ENCODE assay signal across 13 cellular contexts in genomic region chr7:12712236-12712635, GRCh38. TPM values are rescaled to one million over a fixed set of nuclear protein-coding genes. Genes with fewer than 3 reads are reported as not detected.
A peak's percentile ranks its signal among the peaks of the same experiment; 100 is the strongest.
DNase-seq lines count a peak whose midpoint lies in the region; ATAC-seq, FAIRE-seq and TF ChIP-seq lines count a peak whose summit lies in the region.
"Had no signal": no experiment of that assay in that cellular context is flagged by ENCODE, and none has a peak within 500 bp of the region (broad histone marks: within the 10 kb centered on the region; RNA-seq: fewer than 3 reads in every experiment).

No MANE protein-coding gene starts in this region.

- H3K4me3 Mint-ChIP-seq in effector memory CD8-positive, alpha-beta T cell: no peak overlapping the region
- H3K4me3 Mint-ChIP-seq: dendritic cell treated with granulocyte-macrophage colony-stimulating factor and Interleukin-4, amounts not matched to agents 40 ng/mL and 50 ng/mL, for 4 days; stimulated activated naive CD8-positive, alpha-beta T cell treated with anti-CD3 and anti-CD28 coated beads, Interleukin-15, amount 100 ng/mL, for 72 hours had no signal

- H3F3A ChIP-seq in PC-3 (ENCODE audit: low read length, unreplicated experiment): no peaks in the 10 kb centered on the region

- H3K27me3 Mint-ChIP-seq in effector memory CD8-positive, alpha-beta T cell: no peaks in the 10 kb centered on the region
- H3K27me3 Mint-ChIP-seq: dendritic cell treated with granulocyte-macrophage colony-stimulating factor and Interleukin-4, amounts not matched to agents 40 ng/mL and 50 ng/mL, for 4 days; stimulated activated naive CD8-positive, alpha-beta T cell treated with anti-CD3 and anti-CD28 coated beads, Interleukin-15, amount 100 ng/mL, for 72 hours had no signal

- no peaks in the 10 kb centered on the region for H3K36me3 Mint-ChIP-seq in effector memory CD8-positive, alpha-beta T cell (ENCODE audit: insufficient read depth)

- FAIRE-seq in A549 (lab: Jason Lieb, UNC): peak; percentile 72

- H3K4me1 ChIP-seq in A549 (peaks cover 81% of the 10 kb centered on the region), PC-3 (ENCODE audit: insufficient read depth, low read length) (peaks cover 77% of the 10 kb centered on the region), hepatocyte (ENCODE audit: insufficient read depth) (peaks cover 30% of the 10 kb centered on the region), sigmoid colon (peaks cover 0 to 4% (median 0%) of the 10 kb centered on the region in 4 donors)

- no peaks in the 10 kb centered on the region for H3K9me3 Mint-ChIP-seq in effector memory CD8-positive, alpha-beta T cell
- H3K9me3 Mint-ChIP-seq: dendritic cell treated with granulocyte-macrophage colony-stimulating factor and Interleukin-4, amounts not matched to agents 40 ng/mL and 50 ng/mL, for 4 days; stimulated activated naive CD8-positive, alpha-beta T cell treated with anti-CD3 and anti-CD28 coated beads, Interleukin-15, amount 100 ng/mL, for 72 hours had no signal

- peak overlapping the region; percentile 21; the same call in 1 of the 3 replicates for H3K4me3 ChIP-seq in A549
- H3K4me3 ChIP-seq in PC-3 (ENCODE audit: low read length): no peak overlapping the region
- no peak overlapping the region for H3K4me3 ChIP-seq in hepatocyte
- H3K4me3 ChIP-seq in sigmoid colon: no peak overlapping the region

- H3K9me3 ChIP-seq in A549: no peaks in the 10 kb centered on the region
- H3K9me3 ChIP-seq in PC-3 (ENCODE audit: low read length): no peaks in the 10 kb centered on the region
- H3K9me3 ChIP-seq in hepatocyte (ENCODE audit: low read depth): no peaks in the 10 kb centered on the region
- H3K9me3 ChIP-seq in sigmoid colon: no peaks in the 10 kb centered on the region

- CTCF ChIA-PET in A549 (lab: Yijun Ruan, JAX): interaction anchor here (1.8 to 2.4 kb wide), 2 partner anchors 25 kb away, joined by 6 to 17 read pairs; partner anchors contain the start of gene ARL4A
- CTCF ChIA-PET in PC-3 (lab: Charles Lee): no interaction called here

- TF ChIP-seq RAD21 in A549 (conservative IDR thresholded peaks at IDR 0.05 in 1 of 2, IDR thresholded peaks at IDR 0.05 in 1 of 2): no peak

- peak overlapping the region; percentile 93 for H3K4me2 ChIP-seq in A549
- peak overlapping the region; percentile 15; the same call in 1 of the 2 replicates for H3K4me2 ChIP-seq in PC-3 (ENCODE audit: low read length)
- peak overlapping the region; percentile 24 for H3K4me2 ChIP-seq in hepatocyte

- DNase-seq in A549 (ENCODE audit: low read depth in 1 of 2, low spot score in 1 of 2): no peak
- peak; percentile 50 for DNase-seq in LoVo (ENCODE audit: low spot score)
- no peak for DNase-seq in PC-3
- peak; percentile 33 for DNase-seq in hepatocyte (ENCODE audit: low spot score)
- DNase-seq in amniotic stem cell (lab: John Stamatoyannopoulos, UW): no peak
- DNase-seq in sigmoid colon: no peak
- DNase-seq in effector memory CD8-positive, alpha-beta T cell: no peak
- DNase-seq in substantia nigra (lab: John Stamatoyannopoulos, UW): no peak
- DNase-seq: activated naive CD4-positive, alpha-beta T cell treated with anti-CD3 and anti-CD28 coated beads, Interleukin-2, amount 50 U/mL, for 16 hours; glutamatergic neuron; NCI-H2171 treated with DMSO at 0.1 percent for 48 hours; stimulated activated naive CD8-positive, alpha-beta T cell treated with anti-CD3 and anti-CD28 coated beads, Interleukin-15, amount 100 ng/mL, for 72 hours had no signal

- BruUV-seq in PC-3 (replicated peaks; lab: Mats Ljungman, UMichigan): no TSS peak

- H3K9me2 ChIP-seq in PC-3 (replicated peaks; ENCODE audit: low read length): no peaks in the 10 kb centered on the region
- no peaks in the 10 kb centered on the region for H3K9me2 ChIP-seq in hepatocyte (replicated peaks; ENCODE audit: insufficient read depth)

- POLR2A ChIA-PET in A549 (lab: Yijun Ruan, JAX) (interaction anchor here (3.3 kb wide), 1 partner anchor 26 kb away, joined by 23 read pairs; the partner anchor contains the start of gene ARL4A), PC-3 (lab: Charles Lee; ENCODE audit: unreplicated experiment) (no interaction called here)

- TF ChIP-seq CTCF in A549 (IDR thresholded peaks at IDR 0.05): no peak
- TF ChIP-seq CTCF in PC-3 (conservative IDR thresholded peaks at IDR 0.05; ENCODE audit: low read depth, low read length): no peak
- TF ChIP-seq CTCF in hepatocyte (IDR thresholded peaks at IDR 0.05; ENCODE audit: poor library complexity): no peak
- no peak for TF ChIP-seq CTCF in sigmoid colon (IDR thresholded peaks at IDR 0.05)

- H3K27ac Mint-ChIP-seq in effector memory CD8-positive, alpha-beta T cell: no peak overlapping the region
- H3K27ac Mint-ChIP-seq: dendritic cell treated with granulocyte-macrophage colony-stimulating factor and Interleukin-4, amounts not matched to agents 40 ng/mL and 50 ng/mL, for 4 days; stimulated activated naive CD8-positive, alpha-beta T cell treated with anti-CD3 and anti-CD28 coated beads, Interleukin-15, amount 100 ng/mL, for 72 hours had no signal

- H3K79me2 ChIP-seq in PC-3 (ENCODE audit: low read length): no peaks in the 10 kb centered on the region
- H3K79me2 ChIP-seq in hepatocyte: no peaks in the 10 kb centered on the region

- H3K27me3 ChIP-seq in PC-3 (ENCODE audit: low read length) (no peaks in the 10 kb centered on the region), hepatocyte (no peaks in the 10 kb centered on the region), sigmoid colon (no peaks in the 10 kb centered on the region)

- no peak overlapping the region for H3K9ac ChIP-seq in PC-3 (ENCODE audit: low read length)

- TF ChIP-seq POLR2A in A549 (IDR thresholded peaks at IDR 0.05; ENCODE audit: low read length) (no peak), sigmoid colon (IDR thresholded peaks at IDR 0.05) (no peak)

- TF ChIP-seq EP300 in A549 (IDR thresholded peaks at IDR 0.05) (no peak), sigmoid colon (IDR thresholded peaks at IDR 0.05) (no peak)

- H3K36me3 ChIP-seq in PC-3 (ENCODE audit: low read depth, low read length) (no peaks in the 10 kb centered on the region), hepatocyte (replicated peaks; ENCODE audit: insufficient read depth, low read depth) (no peaks in the 10 kb centered on the region), sigmoid colon (no peaks in the 10 kb centered on the region)

- H2AFZ ChIP-seq in PC-3 (ENCODE audit: low read length) (peak overlapping the region; percentile 41; the same call in 1 of the 2 replicates), hepatocyte (no peak overlapping the region)

- H4K20me1 ChIP-seq in PC-3 (ENCODE audit: low read length): no peaks in the 10 kb centered on the region
- H4K20me1 ChIP-seq in hepatocyte (ENCODE audit: insufficient read depth, poor library complexity, severe bottlenecking): no peaks in the 10 kb centered on the region

- H3K27ac ChIP-seq in A549: peak overlapping the region; percentile 58 to 96; a peak in 5 of 6 replicates
- H3K27ac ChIP-seq in PC-3 (ENCODE audit: low read length): no peak overlapping the region
- H3K27ac ChIP-seq in hepatocyte: peak overlapping the region; percentile 72
- no peak overlapping the region for H3K27ac ChIP-seq in sigmoid colon
- H3K27ac ChIP-seq in substantia nigra (ENCODE audit: low read depth, low read length, poor library complexity, severe bottlenecking): no peak overlapping the region

- 45% methylated on average over 2 of the region's 2 CpGs for WGBS in A549 (ENCODE audit: missing lambda C conversion rate)
- WGBS in hepatocyte (ENCODE audit: low lambda C conversion rate, missing lambda C conversion rate): 64% methylated on average over 2 of the region's 2 CpGs
- WGBS in sigmoid colon, 2 donors: 15 to 64% methylated on average over 2 of the region's 2 CpGs

- intact Hi-C loops in PC-3 (cut with micrococcal nuclease): no loop called here
- intact Hi-C loops in sigmoid colon (cut with DNase I): no loop called here

- no peak for ATAC-seq in A549
- no peak for ATAC-seq in PC-3
- ATAC-seq in effector memory CD8-positive, alpha-beta T cell (replicated peaks): no peak
- ATAC-seq: stimulated activated naive CD8-positive, alpha-beta T cell treated with anti-CD3 and anti-CD28 coated beads, Interleukin-15, amount 100 ng/mL, for 72 hours had no signal

- H3K4me1 Mint-ChIP-seq in effector memory CD8-positive, alpha-beta T cell (ENCODE audit: low read depth in 2 of 2): peaks cover 0 to 6% of the 10 kb centered on the region in 2 donors

TF ChIP-seq in A549, 52 proteins besides CTCF, POLR2A, EP300 and RAD21 (continues in another document):
- TF ChIP-seq BCL3 (IDR thresholded peaks at IDR 0.05) (no peak), EHF (CRISPR knock-in tag; IDR thresholded peaks at IDR 0.05) (no peak), EHMT2 (IDR thresholded peaks at IDR 0.05; ENCODE audit: low read depth) (no peak), RNF2 (IDR thresholded peaks at IDR 0.05; ENCODE audit: borderline replicate concordance, low read depth) (no peak), CBX8 (IDR thresholded peaks at IDR 0.05) (no peak), ESRRA (IDR thresholded peaks at IDR 0.05; ENCODE audit: borderline replicate concordance, low read length) (no peak), ZFP36 (IDR thresholded peaks at IDR 0.05; ENCODE audit: borderline replicate concordance, partially characterized antibody) (no peak), RARB (CRISPR knock-in tag; IDR thresholded peaks at IDR 0.05) (no peak), JUNB (IDR thresholded peaks at IDR 0.05) (no peak), CHD2 (IDR thresholded peaks at IDR 0.05; ENCODE audit: low read length, partially characterized antibody) (no peak)

RNA-seq across cellular contexts. Expression of gene ARL4A, which starts 24.8 kb away (rescaled TPM):
- 58.9 and 76.1 TPM in 2 replicates for polyA plus RNA-seq in A549 (2011; rRNA removed)
- 16.7 and 20.5 TPM in 2 replicates for polyA plus RNA-seq in A549 (2012; cell fraction: cytosol; rRNA removed)
- 7.5 and 11.4 TPM in 2 replicates for polyA plus RNA-seq in A549 (2012; cell fraction: nucleus; rRNA removed)
- polyA plus RNA-seq in A549 (2017; fragmentation: RNase III; extraction: RNeasy Plus Mini Kit Qiagen cat#74134 plus additional on column Dnase treatment): 51.9 to 59.4 TPM (median 53.6 TPM) in 3 replicates
- polyA minus RNA-seq in A549 (2011; rRNA and poly(A)+ RNA removed): 17.4 and 22.3 TPM in 2 replicates
- 23.7 and 25.1 TPM in 2 replicates for total RNA-seq in PC-3 (2014; rRNA removed)
- 64.0 and 66.7 TPM in 2 replicates for total RNA-seq in hepatocyte
- 59.3 and 60.3 TPM in 2 replicates for polyA plus RNA-seq in hepatocyte
- 10 to 100 TPM; 33.2 to 42.8 (median 35.7) TPM for total RNA-seq in sigmoid colon
- 100 to 1,000 TPM in 1 of 3 donors, 10 to 100 TPM in 2; 60.7 to 124 (median 98.5) TPM for polyA plus RNA-seq in sigmoid colon

Comparison
In these comparisons a context has a peak if more than half of its experiments do, and no peak if none do; other contexts are left out.
1. DNase-seq: peak in LoVo (single experiment) and hepatocyte (single experiment); none in A549 (0 of 2), PC-3 (single experiment), amniotic stem cell (single experiment), sigmoid colon (single experiment), effector memory CD8-positive, alpha-beta T cell (0 of 3) and substantia nigra (0 of 49).
2. H3K27ac ChIP-seq: peak in A549 (2 of 2) and hepatocyte (single experiment); none in PC-3 (single experiment), sigmoid colon (0 of 4) and substantia nigra (single experiment).
3. H3K4me2 ChIP-seq: peak in every context shown above with its lines; median percentile 93 in A549; 24 in hepatocyte; 15 in PC-3.